In genomic region chr1:183648042-183648441, GRCh38 we compare ENCODE assay signal across 26 cellular contexts. TPM values are rescaled to one million over a fixed set of nuclear protein-coding genes. Genes with fewer than 3 reads are reported as not detected.
DNase-seq lines count a peak whose midpoint lies in the region; ATAC-seq and TF ChIP-seq lines count a peak whose summit lies in the region.
"Had no signal": no experiment of that assay in that cellular context is flagged by ENCODE, and none has a peak within 500 bp of the region (broad histone marks: within the 10 kb centered on the region; RNA-seq: fewer than 3 reads in every experiment).

No MANE protein-coding gene starts in this region.

- TF ChIP-seq CTCF in left ventricle myocardium inferior (IDR thresholded peaks at IDR 0.05; ENCODE audit: borderline replicate concordance) (no peak), choroid plexus epithelial cell (conservative IDR thresholded peaks at IDR 0.05; ENCODE audit: low read depth, low read length) (no peak)

- DNase-seq in left ventricle myocardium inferior = no peak
- no peak for DNase-seq in Right ventricle myocardium superior
- DNase-seq in NCI-H69 (lab: John Stamatoyannopoulos, UW) = peak; percentile 15
- DNase-seq in choroid plexus epithelial cell (ENCODE audit: low read depth) = peak; percentile 41
- no peak for DNase-seq in stimulated activated CD4-positive, alpha-beta T cell treated with anti-CD3 and anti-CD28 coated beads, Interleukin-15, amount 100 ng/mL, for 24 hours
- DNase-seq in mesenteric fat pad (ENCODE audit: low spot score) = no peak
- DNase-seq: AML-193; CD4-positive, alpha-beta T cell; DMS53; HCEC 1CT; NCI-H1048; NCI-H1417; NCI-H1694; NCI-H2029 treated with DMSO at 0.1 percent for 48 hours; NCI-H2171 treated with DMSO at 0.1 percent for 48 hours; NCI-H446; NCI-H524 treated with DMSO at 0.1 percent for 48 hours; NCI-H82; NK-92 treated with Interleukin-12 subunit alpha and Interleukin-12 subunit beta, amount 100 ng/mL, for 24 hours; PC-3 had no signal

- no peak overlapping the region for H3K4me3 ChIP-seq in left ventricle myocardium inferior
- peak overlapping the region; percentile 11 for H3K4me3 ChIP-seq in choroid plexus epithelial cell (ENCODE audit: low read depth, low read length)
- H3K4me3 ChIP-seq: BLaER1 treated with 17β-estradiol and CSF1 and Interleukin-3, amounts not matched to agents 10 nM and 100 nM; SJSA1 had no signal

- H3K27ac ChIP-seq in left ventricle myocardium inferior (replicated peaks) = peak overlapping the region; percentile 1
- H3K27ac ChIP-seq: BLaER1 treated with 17β-estradiol and CSF1 and Interleukin-3, amounts not matched to agents 10 nM and 100 nM; SJSA1 had no signal

- H3K9me3 ChIP-seq in left ventricle myocardium inferior (replicated peaks) = no peaks in the 10 kb centered on the region
- H3K9me3 ChIP-seq: BLaER1 treated with 17β-estradiol and CSF1 and Interleukin-3, amounts not matched to agents 10 nM and 100 nM; SJSA1 had no signal

- ATAC-seq in Right ventricle myocardium superior (ENCODE audit: poor library complexity) = no peak
- no peak for ATAC-seq in GM18909 (IDR thresholded peaks at IDR 0.05; ENCODE audit: poor library complexity, unreplicated experiment)
- ATAC-seq: PC-3 had no signal

- peaks cover 70% of the 10 kb centered on the region for H3K4me1 ChIP-seq in left ventricle myocardium inferior
- H3K4me1 ChIP-seq: SJSA1 had no signal

- no peaks in the 10 kb centered on the region for H3K36me3 ChIP-seq in left ventricle myocardium inferior
- H3K36me3 ChIP-seq: BLaER1 treated with 17β-estradiol and CSF1 and Interleukin-3, amounts not matched to agents 10 nM and 100 nM; SJSA1 had no signal

- no peaks in the 10 kb centered on the region for H3K27me3 ChIP-seq in left ventricle myocardium inferior (ENCODE audit: low read depth)
- H3K27me3 ChIP-seq: BLaER1 treated with 17β-estradiol and CSF1 and Interleukin-3, amounts not matched to agents 10 nM and 100 nM; SJSA1 had no signal

- intact Hi-C loops in left ventricle myocardium inferior (cut with micrococcal nuclease) = no loop called here
- intact Hi-C loops in Right ventricle myocardium superior (cut with DNase I) = no loop called here

RNA-seq across cellular contexts. Expression of gene APOBEC4, which starts 5.1 kb away (rescaled TPM):
- 0.11 TPM for total RNA-seq in left ventricle myocardium inferior
- total RNA-seq in Right ventricle myocardium superior = not detected
- total RNA-seq in mesenteric fat pad = not detected
- total RNA-seq: A172; CD4-positive, alpha-beta T cell; Daoy; H1; PC-3; SJSA1 had no signal

RNA-seq across cellular contexts. Expression of gene ARPC5, which starts 12.5 kb away (rescaled TPM):
- 33.6 TPM for total RNA-seq in left ventricle myocardium inferior
- 32.9 TPM for total RNA-seq in Right ventricle myocardium superior
- 109 TPM for total RNA-seq in mesenteric fat pad

RNA-seq across cellular contexts. Expression of gene NCF2, which starts 57.8 kb away (rescaled TPM):
- total RNA-seq in left ventricle myocardium inferior (4.5 TPM), Right ventricle myocardium superior (5.7 TPM), mesenteric fat pad (40.8 TPM)
- total RNA-seq: H1 had no signal

Comparison
In these comparisons a context has a peak if more than half of its experiments do, and no peak if none do; other contexts are left out.
1. DNase-seq: peak in NCI-H69 (single experiment) and choroid plexus epithelial cell (single experiment); none in left ventricle myocardium inferior (single experiment), Right ventricle myocardium superior (single experiment), stimulated activated CD4-positive, alpha-beta T cell treated with anti-CD3 and anti-CD28 coated beads, Interleukin-15, amount 100 ng/mL, for 24 hours (single experiment) and mesenteric fat pad (single experiment).